Comparison of ENCODE assay signal across 27 cellular contexts in the genomic region with DNA sequence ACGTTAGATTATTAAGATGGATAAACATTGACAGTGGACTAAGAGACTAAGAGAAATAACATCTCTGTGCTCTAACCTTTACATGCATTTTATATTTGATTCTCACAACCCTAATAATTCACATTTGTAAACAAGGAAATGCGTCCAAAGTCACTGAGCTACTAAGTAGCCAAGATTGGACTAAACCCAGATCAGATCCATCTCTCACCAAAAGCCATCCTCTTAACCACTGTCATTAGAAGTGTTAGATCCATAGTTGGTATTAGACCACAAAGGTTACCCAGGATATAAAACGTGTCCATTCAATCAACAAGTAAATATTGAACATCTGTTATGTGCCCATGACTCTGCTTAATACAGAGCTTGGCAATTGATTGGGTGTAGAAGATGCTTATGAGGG. TPM values are rescaled to one million over a fixed set of nuclear protein-coding genes. Genes with fewer than 3 reads are reported as not detected.
"Had no signal": no experiment of that assay in that cellular context is flagged by ENCODE, and none has a peak within 500 bp of the region (broad histone marks: within the 10 kb centered on the region; RNA-seq: fewer than 3 reads in every experiment).

No MANE protein-coding gene starts in this region.

- H3K36me3 Mint-ChIP-seq: memory B cell; naive B cell; natural killer cell treated with Interleukin-12 subunit alpha and Interleukin-12 subunit beta and Interleukin-15 and Interleukin-18, amount 100 ng/mL, for 72 hours had no signal

- H3K27ac Mint-ChIP-seq: effector memory CD8-positive, alpha-beta T cell; memory B cell; naive B cell; natural killer cell treated with Interleukin-12 subunit alpha and Interleukin-12 subunit beta and Interleukin-15 and Interleukin-18, amount 100 ng/mL, for 72 hours; stimulated activated naive CD8-positive, alpha-beta T cell treated with anti-CD3 and anti-CD28 coated beads, Interleukin-15, amount 100 ng/mL, for 72 hours had no signal

- DNase-seq: cortex of kidney; effector memory CD8-positive, alpha-beta T cell; foreskin fibroblast; gastrocnemius medialis; head of caudate nucleus; left ventricle myocardium superior; naive B cell; pancreas; retina; right lobe of liver; stimulated activated CD4-positive, alpha-beta T cell treated with anti-CD3 and anti-CD28 coated beads, Interleukin-12 subunit alpha, Interleukin-12 subunit beta, amount 100 ng/mL, for 4 hours; stimulated activated CD4-positive, alpha-beta T cell treated with anti-CD3 and anti-CD28 coated beads, Interleukin-1b, Interleukin-23, amount 100 ng/mL, for 48 hours; stimulated activated CD4-positive, alpha-beta T cell treated with anti-CD3 and anti-CD28 coated beads, Interleukin-4, amount 100 ng/mL, for 1 hour; stimulated activated CD8-positive, alpha-beta memory T cell treated with anti-CD3 and anti-CD28 coated beads, Interleukin-4, amount 100 ng/mL, for 48 hours; stimulated activated naive CD4-positive, alpha-beta T cell; stimulated activated naive CD8-positive, alpha-beta T cell treated with anti-CD3 and anti-CD28 coated beads, Interleukin-15, amount 100 ng/mL, for 72 hours; transverse colon; upper lobe of right lung; uterus had no signal

- H3K4me3 Mint-ChIP-seq: effector memory CD8-positive, alpha-beta T cell; memory B cell; naive B cell; natural killer cell treated with Interleukin-12 subunit alpha and Interleukin-12 subunit beta and Interleukin-15 and Interleukin-18, amount 100 ng/mL, for 72 hours; neural crest cell; stimulated activated naive CD8-positive, alpha-beta T cell treated with anti-CD3 and anti-CD28 coated beads, Interleukin-15, amount 100 ng/mL, for 72 hours had no signal

- H3K4me3 ChIP-seq: gastrocnemius medialis, lung, pancreas, right lobe of liver, smooth muscle cell, suprapubic skin, transverse colon, upper lobe of right lung, uterus had no signal

- H3K4me1 Mint-ChIP-seq: memory B cell; naive B cell; stimulated activated naive CD8-positive, alpha-beta T cell treated with anti-CD3 and anti-CD28 coated beads, Interleukin-15, amount 100 ng/mL, for 72 hours had no signal

- ATAC-seq: effector memory CD8-positive, alpha-beta T cell; gastrocnemius medialis; left ventricle myocardium superior; pancreas; right lobe of liver; stimulated activated naive CD8-positive, alpha-beta T cell treated with anti-CD3 and anti-CD28 coated beads, Interleukin-15, amount 100 ng/mL, for 72 hours; upper lobe of right lung had no signal

- H3K9me3 Mint-ChIP-seq: effector memory CD8-positive, alpha-beta T cell; memory B cell; naive B cell; natural killer cell treated with Interleukin-12 subunit alpha and Interleukin-12 subunit beta and Interleukin-15 and Interleukin-18, amount 100 ng/mL, for 72 hours; neural crest cell; stimulated activated naive CD8-positive, alpha-beta T cell treated with anti-CD3 and anti-CD28 coated beads, Interleukin-15, amount 100 ng/mL, for 72 hours had no signal

RNA-seq across cellular contexts. Expression of a gene that starts 5.2 kb away (rescaled TPM):
- total RNA-seq: left ventricle myocardium superior; mononuclear cell; natural killer cell treated with Interleukin-12 subunit alpha and Interleukin-12 subunit beta and Interleukin-15 and Interleukin-18, amount 100 ng/mL, for 72 hours; neural crest cell; posterior vena cava had no signal

RNA-seq across cellular contexts. Expression of a gene that starts 29.0 kb away (rescaled TPM):
- total RNA-seq: neural crest cell, smooth muscle cell had no signal
